ENCODE assay signal across 1 cellular context in the genomic region with DNA sequence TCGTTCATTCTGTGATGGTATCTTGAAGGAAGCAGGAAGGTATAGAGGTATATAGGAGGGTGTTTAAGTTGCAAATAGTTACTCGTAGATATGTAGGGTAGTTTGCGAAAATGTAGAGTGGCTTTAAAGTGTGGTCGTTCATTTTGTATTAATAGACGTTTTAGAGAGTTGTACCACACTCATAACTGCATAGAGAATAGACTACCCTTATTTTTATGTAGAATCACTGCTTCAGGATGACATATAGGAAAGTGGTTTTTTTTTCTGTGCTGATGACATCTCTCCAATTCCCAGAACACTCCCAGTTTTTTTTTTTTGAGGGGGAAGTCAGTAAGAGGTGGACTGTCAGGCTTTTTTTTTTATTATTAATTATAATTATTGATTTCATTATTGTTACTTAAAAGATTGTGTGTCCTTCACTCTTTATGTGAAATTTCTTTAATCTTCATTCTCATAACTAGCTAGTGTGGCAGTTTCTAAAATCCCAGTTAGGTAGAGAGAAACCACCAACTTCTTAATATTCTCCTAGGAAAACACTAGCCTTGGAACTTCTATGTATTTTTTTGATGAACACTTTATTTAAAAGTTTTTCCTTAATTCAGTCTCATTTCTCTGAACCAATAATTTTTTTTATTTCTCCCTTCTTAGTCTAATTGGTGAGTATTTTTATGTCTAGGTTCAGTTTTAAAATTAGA.
TF ChIP-seq lines count a peak whose summit lies in the region.

No MANE protein-coding gene starts in this region.

TF ChIP-seq in endothelial cell of umbilical vein, 7 proteins besides CTCF, POLR2A, EP300 and RAD21 (continued from another document):
- TF ChIP-seq, protein P1, sequence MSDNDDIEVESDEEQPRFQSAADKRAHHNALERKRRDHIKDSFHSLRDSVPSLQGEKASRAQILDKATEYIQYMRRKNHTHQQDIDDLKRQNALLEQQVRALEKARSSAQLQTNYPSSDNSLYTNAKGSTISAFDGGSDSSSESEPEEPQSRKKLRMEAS (IDR thresholded peaks at IDR 0.05; ENCODE audit: insufficient read depth, insufficient read length) = no peak
- TF ChIP-seq GATA2 (IDR thresholded peaks at IDR 0.05; ENCODE audit: insufficient read depth, insufficient read length, low read depth, low read length) (no peak), JUN (IDR thresholded peaks at IDR 0.05; ENCODE audit: borderline replicate concordance, insufficient read depth, insufficient read length, low read depth) (no peak), MYC (IDR thresholded peaks at IDR 0.05; ENCODE audit: low read depth, low read length) (no peak), EZH2 (IDR thresholded peaks at IDR 0.05; ENCODE audit: borderline replicate concordance, low read depth, low read length, severe bottlenecking) (no peak)
